8 cellular contexts compared by ENCODE assay signal in genomic region chr1:36464605-36465393, GRCh38. TPM values are rescaled to one million over a fixed set of nuclear protein-coding genes. Genes with fewer than 3 reads are reported as not detected.
DNase-seq lines count a peak whose midpoint lies in the region; ATAC-seq and TF ChIP-seq lines count a peak whose summit lies in the region.

No MANE protein-coding gene starts in this region.

- peaks cover 11 to 12% (median 12%) of the 10 kb centered on the region in 3 donors for H3K4me1 Mint-ChIP-seq in IgD-negative memory B cell
- peaks cover 55% of the 10 kb centered on the region for H3K4me1 Mint-ChIP-seq in activated CD4-positive, alpha-beta memory T cell treated with anti-CD3 and anti-CD28 coated beads, Interleukin-2, amount 10 ng/mL, durations not matched to agents 7 days and 5 days

- POLR2A ChIA-PET in activated CD4-positive, alpha-beta memory T cell treated with anti-CD3 and anti-CD28 coated beads, Interleukin-2, amount 10 ng/mL, durations not matched to agents 7 days and 5 days (lab: Charles Lee) = interaction anchor here (0.6 to 2.5 kb wide), 16 partner anchors 7 to 309 kb away, joined by 3 to 32 read pairs (median 4); partner anchors contain the start of genes LSM10, MAP7D1, OSCP1 and SH3D21

- ATAC-seq in GM19463 (IDR thresholded peaks at IDR 0.05; ENCODE audit: unreplicated experiment) (peak; percentile 38), left ventricle myocardium superior (peak; percentile 63), gastrocnemius medialis (peak; percentile 37 to 72)

- H3K27ac ChIP-seq in gastrocnemius medialis = peak overlapping the region; percentile 86 to 97 (median 96)

- peaks cover 0 to 18% of the 10 kb centered on the region in 2 donors for H3K36me3 ChIP-seq in gastrocnemius medialis

- H3K4me1 ChIP-seq in gastrocnemius medialis = peaks cover 18 to 20% of the 10 kb centered on the region in 2 donors

- DNase-seq in COLO668 (lab: John Stamatoyannopoulos, UW; ENCODE audit: unreplicated experiment) = peak; percentile 31
- DNase-seq in activated CD4-positive, alpha-beta memory T cell treated with anti-CD3 and anti-CD28 coated beads, Interleukin-2, amount 10 ng/mL, durations not matched to agents 7 days and 5 days = no peak
- DNase-seq in left ventricle myocardium superior = no peak
- DNase-seq in gastrocnemius medialis = no peak
- DNase-seq in putamen (ENCODE audit: low spot score) = no peak
- DNase-seq in NCI-H1694 treated with DMSO at 0.1 percent for 48 hours (lab: John Stamatoyannopoulos, UW) = no peak

- H3K36me3 Mint-ChIP-seq in IgD-negative memory B cell = peaks cover 4% of the 10 kb centered on the region
- H3K36me3 Mint-ChIP-seq in activated CD4-positive, alpha-beta memory T cell treated with anti-CD3 and anti-CD28 coated beads, Interleukin-2, amount 10 ng/mL, durations not matched to agents 7 days and 5 days (ENCODE audit: low read depth) = peaks cover 32% of the 10 kb centered on the region

- H3K9me3 Mint-ChIP-seq in IgD-negative memory B cell = no peaks in the 10 kb centered on the region
- no peaks in the 10 kb centered on the region for H3K9me3 Mint-ChIP-seq in activated CD4-positive, alpha-beta memory T cell treated with anti-CD3 and anti-CD28 coated beads, Interleukin-2, amount 10 ng/mL, durations not matched to agents 7 days and 5 days

- H3K27ac Mint-ChIP-seq in IgD-negative memory B cell = peak overlapping the region; percentile 94 to 97 (median 96)
- H3K27ac Mint-ChIP-seq in activated CD4-positive, alpha-beta memory T cell treated with anti-CD3 and anti-CD28 coated beads, Interleukin-2, amount 10 ng/mL, durations not matched to agents 7 days and 5 days = peak overlapping the region; percentile 93

- peak overlapping the region; percentile 76 to 92 (median 86) for H3K4me3 ChIP-seq in gastrocnemius medialis

- peak overlapping the region; percentile 96 to 100 (median 96) for H3K4me3 Mint-ChIP-seq in IgD-negative memory B cell
- peak overlapping the region; percentile 99 for H3K4me3 Mint-ChIP-seq in activated CD4-positive, alpha-beta memory T cell treated with anti-CD3 and anti-CD28 coated beads, Interleukin-2, amount 10 ng/mL, durations not matched to agents 7 days and 5 days

- in situ Hi-C loops in gastrocnemius medialis (cut with MboI; ENCODE audit: low sequenced_read_pairs in 4 of 4) = no loop called here

- no peaks in the 10 kb centered on the region for H3K9me3 ChIP-seq in gastrocnemius medialis

- no peaks in the 10 kb centered on the region for H3K27me3 Mint-ChIP-seq in IgD-negative memory B cell
- no peaks in the 10 kb centered on the region for H3K27me3 Mint-ChIP-seq in activated CD4-positive, alpha-beta memory T cell treated with anti-CD3 and anti-CD28 coated beads, Interleukin-2, amount 10 ng/mL, durations not matched to agents 7 days and 5 days

- no peaks in the 10 kb centered on the region for H3K27me3 ChIP-seq in gastrocnemius medialis

- intact Hi-C loops in left ventricle myocardium superior (cut with micrococcal nuclease) (no loop called here), gastrocnemius medialis (cut with DNase I; ENCODE audit: low total_unique reads) (loop anchor here (1.0 to 10.0 kb wide), 3 partner anchors 14 to 910 kb away; partner anchors contain the start of genes ADPRS, KIAA0319L, NCDN and OSCP1)

- TF ChIP-seq POLR2A in gastrocnemius medialis (IDR thresholded peaks at IDR 0.05) = no peak

- CTCF ChIA-PET in activated CD4-positive, alpha-beta memory T cell treated with anti-CD3 and anti-CD28 coated beads, Interleukin-2, amount 10 ng/mL, durations not matched to agents 7 days and 5 days (lab: Charles Lee) = interaction anchor here (0.6 to 1.3 kb wide), 9 partner anchors 10 to 316 kb away, joined by 3 to 6 read pairs (median 4); partner anchors contain the start of genes OSCP1 and TRAPPC3

- no peak for TF ChIP-seq CTCF in gastrocnemius medialis (IDR thresholded peaks at IDR 0.05 in 4 of 5, conservative IDR thresholded peaks at IDR 0.05 in 1 of 5)

RNA-seq across cellular contexts. Expression of gene MRPS15, which starts 0.6 kb away (rescaled TPM):
- polyA plus RNA-seq in IgD-negative memory B cell = 72.0 TPM
- 10 to 100 TPM; 92.3 to 99.9 TPM for total RNA-seq in activated CD4-positive, alpha-beta memory T cell treated with anti-CD3 and anti-CD28 coated beads, Interleukin-2, amount 10 ng/mL, durations not matched to agents 7 days and 5 days
- 119 TPM for total RNA-seq in left ventricle myocardium superior
- 100 to 1,000 TPM; 106 to 215 (median 160) TPM for total RNA-seq in gastrocnemius medialis

RNA-seq across cellular contexts. Expression of gene OSCP1, which starts 14.5 kb away (rescaled TPM):
- 0.74 TPM for polyA plus RNA-seq in IgD-negative memory B cell
- total RNA-seq in activated CD4-positive, alpha-beta memory T cell treated with anti-CD3 and anti-CD28 coated beads, Interleukin-2, amount 10 ng/mL, durations not matched to agents 7 days and 5 days = 1 to 10 TPM; 1.3 to 1.7 TPM
- total RNA-seq in left ventricle myocardium superior (3.8 TPM), gastrocnemius medialis (1 to 10 TPM; 3.3 to 6.7 (median 4.7) TPM)

RNA-seq across cellular contexts. Expression of gene CSF3R, which starts 17.9 kb away (rescaled TPM):
- polyA plus RNA-seq in IgD-negative memory B cell = 1.9 TPM
- total RNA-seq in activated CD4-positive, alpha-beta memory T cell treated with anti-CD3 and anti-CD28 coated beads, Interleukin-2, amount 10 ng/mL, durations not matched to agents 7 days and 5 days = under 1 TPM; 0.43 TPM
- total RNA-seq in left ventricle myocardium superior (6.4 TPM), gastrocnemius medialis (1 to 10 TPM in 3 of 4 donors, under 1 TPM in 1; 0.29 to 6.4 (median 3.9) TPM)
